In genomic region chr3:158775801-158776399, GRCh38 we compare ENCODE assay signal across 19 cellular contexts. TPM values are rescaled to one million over a fixed set of nuclear protein-coding genes. Genes with fewer than 3 reads are reported as not detected.
DNase-seq lines count a peak whose midpoint lies in the region; ATAC-seq and TF ChIP-seq lines count a peak whose summit lies in the region.
"Had no signal": no experiment of that assay in that cellular context is flagged by ENCODE, and none has a peak within 500 bp of the region (broad histone marks: within the 10 kb centered on the region; RNA-seq: fewer than 3 reads in every experiment).

No MANE protein-coding gene starts in this region.

- no peak overlapping the region for H3K4me2 ChIP-seq in mammary epithelial cell (ENCODE audit: insufficient read depth, low read depth, low read length)
- H3K4me2 ChIP-seq: A549 had no signal

- no peak overlapping the region for H3K4me3 Mint-ChIP-seq in central memory CD8-positive, alpha-beta T cell
- H3K4me3 Mint-ChIP-seq in activated CD8-positive, alpha-beta memory T cell treated with anti-CD3 and anti-CD28 coated beads, Interleukin-2, amount 10 ng/mL, durations not matched to agents 7 days and 5 days = no peak overlapping the region
- H3K4me3 Mint-ChIP-seq: activated CD8-positive, alpha-beta T cell treated with anti-CD3 and anti-CD28 coated beads, Interleukin-2, amount 10 ng/mL, durations not matched to agents 7 days and 5 days; activated naive CD4-positive, alpha-beta T cell treated with anti-CD3 and anti-CD28 coated beads for 36 hours; CD8-positive, alpha-beta T cell; memory B cell had no signal

- no peaks in the 10 kb centered on the region for H3K9me3 Mint-ChIP-seq in central memory CD8-positive, alpha-beta T cell
- H3K9me3 Mint-ChIP-seq in activated CD8-positive, alpha-beta memory T cell treated with anti-CD3 and anti-CD28 coated beads, Interleukin-2, amount 10 ng/mL, durations not matched to agents 7 days and 5 days (ENCODE audit: low read depth) = no peaks in the 10 kb centered on the region
- H3K9me3 Mint-ChIP-seq: activated naive CD4-positive, alpha-beta T cell treated with anti-CD3 and anti-CD28 coated beads for 36 hours; CD8-positive, alpha-beta T cell; memory B cell had no signal

- H3K4me1 Mint-ChIP-seq in central memory CD8-positive, alpha-beta T cell = peaks cover 6% of the 10 kb centered on the region
- H3K4me1 Mint-ChIP-seq in activated CD8-positive, alpha-beta memory T cell treated with anti-CD3 and anti-CD28 coated beads, Interleukin-2, amount 10 ng/mL, durations not matched to agents 7 days and 5 days = peaks cover 6% of the 10 kb centered on the region
- H3K4me1 Mint-ChIP-seq: memory B cell had no signal

- dilution Hi-C loops in mammary epithelial cell (cut with HindIII; ENCODE audit: low sequenced_read_pairs) = no loop called here

- no peaks in the 10 kb centered on the region for H3K27me3 Mint-ChIP-seq in central memory CD8-positive, alpha-beta T cell
- H3K27me3 Mint-ChIP-seq in activated CD8-positive, alpha-beta memory T cell treated with anti-CD3 and anti-CD28 coated beads, Interleukin-2, amount 10 ng/mL, durations not matched to agents 7 days and 5 days = no peaks in the 10 kb centered on the region
- H3K27me3 Mint-ChIP-seq: memory B cell had no signal

- in situ Hi-C loops in mammary epithelial cell (cut with MboI; ENCODE audit: low sequenced_read_pairs in 2 of 2) = loop anchor here in 1 of 2 donors (25.0 kb wide), 1 partner anchor 239 kb away; no protein-coding TSS in a partner anchor
- in situ Hi-C loops in brain microvascular endothelial cell (cut with HindIII; ENCODE audit: low pct_ligation_motif_present, low sequenced_read_pairs) = no loop called here

- no peaks in the 10 kb centered on the region for H3K36me3 Mint-ChIP-seq in central memory CD8-positive, alpha-beta T cell (ENCODE audit: insufficient read depth)
- no peaks in the 10 kb centered on the region for H3K36me3 Mint-ChIP-seq in activated CD8-positive, alpha-beta memory T cell treated with anti-CD3 and anti-CD28 coated beads, Interleukin-2, amount 10 ng/mL, durations not matched to agents 7 days and 5 days
- H3K36me3 Mint-ChIP-seq: CD8-positive, alpha-beta T cell had no signal

- intact Hi-C loops in breast epithelium (cut with DNase I; ENCODE audit: low total_unique reads) = loop anchor here (2.0 to 5.0 kb wide), 2 partner anchors 13 to 44 kb away; partner anchors contain the start of gene RARRES1
- intact Hi-C loops in mammary epithelial cell (cut with micrococcal nuclease) = no loop called here
- intact Hi-C loops in upper lobe of right lung (cut with DNase I) = no loop called here

- H3K36me3 ChIP-seq in breast epithelium (no peaks in the 10 kb centered on the region), mammary epithelial cell (ENCODE audit: insufficient read depth, low read length) (no peaks in the 10 kb centered on the region), upper lobe of right lung (no peaks in the 10 kb centered on the region), brain microvascular endothelial cell (replicated peaks) (no peaks in the 10 kb centered on the region)
- H3K36me3 ChIP-seq: heart right ventricle had no signal

- H3K79me2 ChIP-seq in mammary epithelial cell (ENCODE audit: insufficient read depth, low read length) = no peaks in the 10 kb centered on the region

- no peak overlapping the region for H3K4me3 ChIP-seq in breast epithelium
- no peak overlapping the region for H3K4me3 ChIP-seq in mammary epithelial cell (replicated peaks in 1 of 3; ENCODE audit: insufficient read depth in 1 of 3, low read depth in 2 of 3, low read length in 3 of 3)
- H3K4me3 ChIP-seq in upper lobe of right lung = no peak overlapping the region
- H3K4me3 ChIP-seq in brain microvascular endothelial cell (ENCODE audit: low read depth, low read length) = no peak overlapping the region
- H3K4me3 ChIP-seq: A549, heart right ventricle had no signal

- ATAC-seq in HG03280 (IDR thresholded peaks at IDR 0.05; ENCODE audit: unreplicated experiment) (peak; percentile 61), upper lobe of right lung (no peak)
- no peak for ATAC-seq in central memory CD8-positive, alpha-beta T cell (replicated peaks; ENCODE audit: extremely low read depth, poor library complexity, severe bottlenecking)
- no peak for ATAC-seq in activated CD8-positive, alpha-beta memory T cell treated with anti-CD3 and anti-CD28 coated beads, Interleukin-2, amount 10 ng/mL, durations not matched to agents 7 days and 5 days
- ATAC-seq: activated CD8-positive, alpha-beta T cell treated with anti-CD3 and anti-CD28 coated beads, Interleukin-2, amount 10 ng/mL, durations not matched to agents 7 days and 5 days; CD8-positive, alpha-beta T cell had no signal

- H3K9me3 ChIP-seq in breast epithelium (no peaks in the 10 kb centered on the region), mammary epithelial cell (replicated peaks; ENCODE audit: insufficient read depth, low read length) (no peaks in the 10 kb centered on the region), upper lobe of right lung (no peaks in the 10 kb centered on the region)
- H3K9me3 ChIP-seq: A549, heart right ventricle had no signal

- TF ChIP-seq POLR2A in breast epithelium (IDR thresholded peaks at IDR 0.05) = no peak

- 50% methylated on average over 2 of the region's 2 CpGs for WGBS in mammary epithelial cell (ENCODE audit: low coverage, missing lambda C conversion rate)

- DNase-seq in breast epithelium (ENCODE audit: low spot score in 2 of 2) (no peak), mammary epithelial cell (no peak), upper lobe of right lung (no peak), brain microvascular endothelial cell (no peak)
- no peak for DNase-seq in central memory CD8-positive, alpha-beta T cell (ENCODE audit: low spot score in 2 of 2)
- DNase-seq in activated CD8-positive, alpha-beta memory T cell treated with anti-CD3 and anti-CD28 coated beads, Interleukin-2, amount 10 ng/mL, durations not matched to agents 7 days and 5 days = no peak
- DNase-seq in activated CD8-positive, alpha-beta memory T cell treated with anti-CD3 and anti-CD28 coated beads for 24 hours = no peak
- DNase-seq: activated CD8-positive, alpha-beta T cell treated with anti-CD3 and anti-CD28 coated beads, Interleukin-2, amount 10 ng/mL, durations not matched to agents 7 days and 5 days; activated naive CD4-positive, alpha-beta T cell treated with anti-CD3 and anti-CD28 coated beads for 36 hours; CD8-positive, alpha-beta T cell; heart right ventricle; NCI-H1436; NCI-H748 treated with DMSO at 0.1 percent for 48 hours; nucleus accumbens; SHP77 treated with DMSO at 0.1 percent for 48 hours; trophoblast cell had no signal

- no peak for TF ChIP-seq CTCF in breast epithelium (IDR thresholded peaks at IDR 0.05)
- no peak for TF ChIP-seq CTCF in mammary epithelial cell (conservative IDR thresholded peaks at IDR 0.05 in 1 of 2, IDR thresholded peaks at IDR 0.05 in 1 of 2; ENCODE audit: extremely low read depth in 1 of 2, insufficient read depth in 1 of 2, low read depth in 1 of 2, low read length in 2 of 2)
- TF ChIP-seq CTCF in upper lobe of right lung (IDR thresholded peaks at IDR 0.05) = no peak
- no peak for TF ChIP-seq CTCF in brain microvascular endothelial cell (IDR thresholded peaks at IDR 0.05; ENCODE audit: low read depth, low read length, missing control alignments)

- H2AFZ ChIP-seq in mammary epithelial cell (ENCODE audit: low read depth, low read length) = no peak overlapping the region

- CTCF ChIA-PET in mammary epithelial cell (lab: Charles Lee; ENCODE audit: low non-redundant PET) = no interaction called here
- CTCF ChIA-PET in activated CD8-positive, alpha-beta memory T cell treated with anti-CD3 and anti-CD28 coated beads, Interleukin-2, amount 10 ng/mL, durations not matched to agents 7 days and 5 days (lab: Charles Lee) = no interaction called here

- no peak overlapping the region for H3K9ac ChIP-seq in mammary epithelial cell (ENCODE audit: insufficient read depth, low read length)

- peak overlapping the region; percentile 36 for H3K27ac Mint-ChIP-seq in central memory CD8-positive, alpha-beta T cell (ENCODE audit: low read depth)
- H3K27ac Mint-ChIP-seq in activated CD8-positive, alpha-beta memory T cell treated with anti-CD3 and anti-CD28 coated beads, Interleukin-2, amount 10 ng/mL, durations not matched to agents 7 days and 5 days = no peak overlapping the region
- H3K27ac Mint-ChIP-seq: activated CD8-positive, alpha-beta T cell treated with anti-CD3 and anti-CD28 coated beads, Interleukin-2, amount 10 ng/mL, durations not matched to agents 7 days and 5 days; activated naive CD4-positive, alpha-beta T cell treated with anti-CD3 and anti-CD28 coated beads for 36 hours; CD8-positive, alpha-beta T cell; memory B cell had no signal

- no peaks in the 10 kb centered on the region for H4K20me1 ChIP-seq in mammary epithelial cell (ENCODE audit: insufficient read depth, low read length)

- H3K4me1 ChIP-seq in breast epithelium (peaks cover 11 to 26% of the 10 kb centered on the region in 2 donors), mammary epithelial cell (ENCODE audit: insufficient read depth, low read length) (peaks cover 20% of the 10 kb centered on the region), upper lobe of right lung (peaks cover 38% of the 10 kb centered on the region)

- BruUV-seq in mammary epithelial cell (replicated peaks; lab: Mats Ljungman, UMichigan) = no TSS peak

- H3K27me3 ChIP-seq in breast epithelium (no peaks in the 10 kb centered on the region), mammary epithelial cell (ENCODE audit: insufficient read depth, low read length) (no peaks in the 10 kb centered on the region), upper lobe of right lung (no peaks in the 10 kb centered on the region), brain microvascular endothelial cell (replicated peaks) (no peaks in the 10 kb centered on the region)
- H3K27me3 ChIP-seq: heart right ventricle had no signal

- H3K27ac ChIP-seq in breast epithelium (peak overlapping the region; percentile 89 to 92), mammary epithelial cell (ENCODE audit: insufficient read depth, low read depth, low read length) (no peak overlapping the region), upper lobe of right lung (peak overlapping the region; percentile 44), brain microvascular endothelial cell (no peak overlapping the region)

RNA-seq across cellular contexts. Expression of gene MFSD1, which starts 26.0 kb away (rescaled TPM):
- total RNA-seq in breast epithelium (100 to 1,000 TPM in 2 of 3 donors, 10 to 100 TPM in 1; 76.7 to 134 (median 125) TPM), mammary epithelial cell (10 to 100 TPM; 35.3 to 92.5 TPM), upper lobe of right lung (84.5 TPM)
- 27.7 TPM for polyA plus RNA-seq in mammary epithelial cell
- 23.1 TPM for polyA minus RNA-seq in mammary epithelial cell
- total RNA-seq in activated CD8-positive, alpha-beta memory T cell treated with anti-CD3 and anti-CD28 coated beads, Interleukin-2, amount 10 ng/mL, durations not matched to agents 7 days and 5 days = 10 to 100 TPM; 19.4 to 20.6 TPM

RNA-seq across cellular contexts. Expression of gene RARRES1, which starts 43.6 kb away (rescaled TPM):
- total RNA-seq in breast epithelium = 100 to 1,000 TPM in 2 of 3 donors, 1 to 10 TPM in 1; 3.5 to 568 (median 403) TPM
- total RNA-seq in mammary epithelial cell = 10 to 100 TPM in 1 of 2 donors, under 1 TPM in 1; 0.52 to 24.3 TPM
- polyA plus RNA-seq in mammary epithelial cell = 0.67 TPM
- polyA minus RNA-seq in mammary epithelial cell = not detected
- total RNA-seq in upper lobe of right lung = 41.5 TPM
- not detected for total RNA-seq in activated CD8-positive, alpha-beta memory T cell treated with anti-CD3 and anti-CD28 coated beads, Interleukin-2, amount 10 ng/mL, durations not matched to agents 7 days and 5 days
- total RNA-seq: activated CD8-positive, alpha-beta T cell treated with anti-CD3 and anti-CD28 coated beads, Interleukin-2, amount 10 ng/mL, durations not matched to agents 7 days and 5 days; activated naive CD4-positive, alpha-beta T cell treated with anti-CD3 and anti-CD28 coated beads for 36 hours; CD8-positive, alpha-beta T cell had no signal

Comparison
In these comparisons a context has a peak if more than half of its experiments do, and no peak if none do; other contexts are left out.
1. H3K27ac ChIP-seq: peak in breast epithelium (2 of 2) and upper lobe of right lung (single experiment); none in mammary epithelial cell (single experiment) and brain microvascular endothelial cell (single experiment).